ENCODE assay signal across 9 cellular contexts in genomic region chr6:106339334-106340029, GRCh38. TPM values are rescaled to one million over a fixed set of nuclear protein-coding genes. Genes with fewer than 3 reads are reported as not detected.
A peak's percentile ranks its signal among the peaks of the same experiment; 100 is the strongest.
DNase-seq lines count a peak whose midpoint lies in the region; ATAC-seq and TF ChIP-seq lines count a peak whose summit lies in the region.
"Had no signal": no experiment of that assay in that cellular context is flagged by ENCODE, and none has a peak within 500 bp of the region (broad histone marks: within the 10 kb centered on the region; RNA-seq: fewer than 3 reads in every experiment).

No MANE protein-coding gene starts in this region.

- H3K27ac Mint-ChIP-seq in T-helper 17 cell (no peak overlapping the region), brain (peak overlapping the region in 2 of 5 experiments; percentile 43 to 48)
- H3K27ac Mint-ChIP-seq: T-helper 1 cell treated with Interleukin-12 subunit alpha and Interleukin-12 subunit beta and Interleukin-4 antibody, amounts not matched to agents 30 μg/mL and 1 μg/mL, for 36 hours had no signal

- H3K36me3 Mint-ChIP-seq in T-helper 17 cell (ENCODE audit: low read depth) (no peaks in the 10 kb centered on the region), brain (no peaks in the 10 kb centered on the region)

- H3K9me3 ChIP-seq in T-helper 17 cell (ENCODE audit: control insufficient read depth, low read length, poor library complexity, severe bottlenecking) = no peaks in the 10 kb centered on the region

- peak; percentile 89 for DNase-seq in COLO829 (ENCODE audit: low spot score)
- DNase-seq in NCI-H146 (lab: John Stamatoyannopoulos, UW) = peak; percentile 78
- DNase-seq in T-helper 17 cell = peak in 1 of 3 donors; percentile 15
- peak; percentile 84 for DNase-seq in iPS-NIHi11 (ENCODE audit: low spot score)
- DNase-seq in stimulated activated CD4-positive, alpha-beta T cell treated with anti-CD3 and anti-CD28 coated beads, Interleukin-12 subunit alpha, Interleukin-12 subunit beta, amount 100 ng/mL, for 4 hours = peak; percentile 4

- H3K27me3 Mint-ChIP-seq in T-helper 17 cell (peaks cover 49% of the 10 kb centered on the region), brain (peaks cover 18% of the 10 kb centered on the region)

- H3K9me3 Mint-ChIP-seq in brain = peaks cover 0 to 3% (median 0%) of the 10 kb centered on the region in 5 experiments
- H3K9me3 Mint-ChIP-seq: T-helper 1 cell treated with Interleukin-12 subunit alpha and Interleukin-12 subunit beta and Interleukin-4 antibody, amounts not matched to agents 30 μg/mL and 1 μg/mL, for 36 hours had no signal

- peak; percentile 60 to 79 for TF ChIP-seq CTCF in brain (conservative IDR thresholded peaks at IDR 0.05)

- peak overlapping the region; percentile 66 for H3K4me3 Mint-ChIP-seq in T-helper 17 cell
- H3K4me3 Mint-ChIP-seq in brain = peak overlapping the region in 4 of 5 experiments; percentile 18 to 51 (median 44)
- H3K4me3 Mint-ChIP-seq: T-helper 1 cell treated with Interleukin-12 subunit alpha and Interleukin-12 subunit beta and Interleukin-4 antibody, amounts not matched to agents 30 μg/mL and 1 μg/mL, for 36 hours had no signal

- ATAC-seq in GM21576 (IDR thresholded peaks at IDR 0.05; ENCODE audit: unreplicated experiment) (peak; percentile 66), T-helper 17 cell (peak; percentile 84), GM18861 (IDR thresholded peaks at IDR 0.05; ENCODE audit: unreplicated experiment) (no peak)

- peaks cover 9% of the 10 kb centered on the region for H3K4me1 Mint-ChIP-seq in T-helper 17 cell
- H3K4me1 Mint-ChIP-seq in brain = peaks cover 11% of the 10 kb centered on the region

RNA-seq across cellular contexts. Expression of gene ATG5, which starts 13.9 kb away (rescaled TPM):
- total RNA-seq in T-helper 17 cell = 10 to 100 TPM; 27.7 to 29.8 TPM
- polyA plus RNA-seq in brain (ENCODE audit: insufficient read depth, low read depth, low replicate concordance) = 9.9 TPM

RNA-seq across cellular contexts. Expression of gene CRYBG1, which starts 21.0 kb away (rescaled TPM):
- 10 to 100 TPM; 61.0 to 62.4 TPM for total RNA-seq in T-helper 17 cell
- 0.31 TPM for polyA plus RNA-seq in brain (ENCODE audit: insufficient read depth, low read depth, low replicate concordance)
